In the genomic region with DNA sequence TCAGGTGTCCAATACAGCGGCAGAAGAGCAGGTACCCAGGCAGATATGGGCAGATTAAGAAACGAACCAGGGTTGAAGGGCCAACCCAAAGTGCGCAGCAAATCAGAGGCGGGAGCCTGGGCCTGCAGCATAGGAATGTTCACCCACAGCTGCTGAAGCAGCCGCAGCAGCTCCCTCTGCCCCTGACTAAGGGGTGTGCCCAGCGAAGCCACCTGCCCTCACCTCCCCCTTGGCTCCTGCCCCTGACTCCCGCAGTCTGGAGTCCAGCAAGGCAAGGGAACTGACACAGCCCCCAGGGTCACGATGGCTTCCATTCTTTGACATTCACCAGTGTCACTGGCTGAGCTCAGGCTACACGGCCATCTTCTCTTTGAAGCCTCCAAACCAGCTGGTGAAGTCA, we compare ENCODE assay signal across 11 cellular contexts. TPM values are rescaled to one million over a fixed set of nuclear protein-coding genes. Genes with fewer than 3 reads are reported as not detected.
DNase-seq lines count a peak whose midpoint lies in the region; ATAC-seq and TF ChIP-seq lines count a peak whose summit lies in the region.
"Had no signal": no experiment of that assay in that cellular context is flagged by ENCODE, and none has a peak within 500 bp of the region (broad histone marks: within the 10 kb centered on the region; RNA-seq: fewer than 3 reads in every experiment).

No MANE protein-coding gene starts in this region.

- peak overlapping the region; percentile 56 for H2AK5ac ChIP-seq in neuronal stem cell (ENCODE audit: low read depth, low read length)

- no peak for TF ChIP-seq POLR2A in thyroid gland (IDR thresholded peaks at IDR 0.05)

- peaks cover 0 to 1% (median 0%) of the 10 kb centered on the region in 8 donors for H3K9me3 Mint-ChIP-seq in CD4-positive, alpha-beta memory T cell
- no peaks in the 10 kb centered on the region for H3K9me3 Mint-ChIP-seq in effector memory CD8-positive, alpha-beta T cell

- no peaks in the 10 kb centered on the region for H3K9me2 ChIP-seq in Loucy (replicated peaks; ENCODE audit: low read depth, low read length)

- H3K9ac ChIP-seq in Loucy (ENCODE audit: low read depth, low read length, poor library complexity, severe bottlenecking) (no peak overlapping the region), neuronal stem cell (ENCODE audit: low read depth, low read length, poor library complexity) (no peak overlapping the region)

- H3K4me3 ChIP-seq in CD4-positive, alpha-beta memory T cell (ENCODE audit: low read length in 2 of 2): no peak overlapping the region
- H3K4me3 ChIP-seq in Loucy (ENCODE audit: low read length, poor library complexity, severe bottlenecking) (no peak overlapping the region), neuronal stem cell (ENCODE audit: low read length in 2 of 2) (no peak overlapping the region), thyroid gland (replicated peaks in 1 of 3) (no peak overlapping the region)
- H3K4me3 ChIP-seq: body of pancreas had no signal

- peak overlapping the region; percentile 42 for H2BK15ac ChIP-seq in neuronal stem cell (ENCODE audit: low read length)

- peaks cover 0 to 1% of the 10 kb centered on the region in 2 donors for H3K36me3 Mint-ChIP-seq in CD4-positive, alpha-beta memory T cell
- H3K36me3 Mint-ChIP-seq in effector memory CD8-positive, alpha-beta T cell (ENCODE audit: insufficient read depth): peaks cover 24% of the 10 kb centered on the region

- H3K36me3 ChIP-seq in CD4-positive, alpha-beta memory T cell (ENCODE audit: insufficient read depth, low read length): no peaks in the 10 kb centered on the region
- H3K36me3 ChIP-seq in Loucy (ENCODE audit: insufficient read depth, low read length) (no peaks in the 10 kb centered on the region), neuronal stem cell (replicated peaks in 1 of 2; ENCODE audit: control insufficient read depth in 2 of 2, insufficient read depth in 2 of 2, low read length in 2 of 2) (no peaks in the 10 kb centered on the region), thyroid gland (no peaks in the 10 kb centered on the region)

- intact Hi-C loops in CD4-positive, alpha-beta memory T cell (cut with micrococcal nuclease): loop anchor here (5.0 kb wide), 1 partner anchor 1003 kb away; a partner anchor contains a TSS
- intact Hi-C loops in thyroid gland (cut with DNase I): loop anchor here (10.0 kb wide), 1 partner anchor 985 kb away; no protein-coding TSS in a partner anchor

- H2BK120ac ChIP-seq in neuronal stem cell (ENCODE audit: low read depth, low read length): no peak overlapping the region

- H3K79me1 ChIP-seq in neuronal stem cell (ENCODE audit: low read depth, low read length): no peaks in the 10 kb centered on the region

- H2BK12ac ChIP-seq in neuronal stem cell (ENCODE audit: low read length): peak overlapping the region; percentile 59

- no peak overlapping the region for H2BK5ac ChIP-seq in neuronal stem cell (ENCODE audit: low read length)

- peak overlapping the region; percentile 20 for H3K4me2 ChIP-seq in Loucy (ENCODE audit: low read depth, low read length, poor library complexity, severe bottlenecking)
- H3K4me2 ChIP-seq in neuronal stem cell (ENCODE audit: insufficient read depth, low read length, poor library complexity, severe bottlenecking): no peak overlapping the region

- peak in 1 of 5 donors; percentile 43 for DNase-seq in CD4-positive, alpha-beta memory T cell
- no peak for DNase-seq in effector memory CD8-positive, alpha-beta T cell
- no peak for DNase-seq in neuronal stem cell (ENCODE audit: low spot score)
- no peak for DNase-seq in occipital lobe (lab: John Stamatoyannopoulos, UW)
- no peak for DNase-seq in hypothalamus (lab: John Stamatoyannopoulos, UW)
- no peak for DNase-seq in NCI-H1436 treated with DMSO at 0.1 percent for 48 hours (lab: John Stamatoyannopoulos, UW)
- no peak for DNase-seq in thyroid gland
- DNase-seq: body of pancreas, NCI-H446 treated with DMSO at 0.1 percent for 48 hours, nucleus accumbens had no signal

- peaks cover under 1% of the 10 kb centered on the region; the same call in 1 of the 2 replicates for H3F3A ChIP-seq in Loucy (ENCODE audit: low read depth)

- no peaks in the 10 kb centered on the region for H3K27me3 Mint-ChIP-seq in CD4-positive, alpha-beta memory T cell
- H3K27me3 Mint-ChIP-seq in effector memory CD8-positive, alpha-beta T cell: no peaks in the 10 kb centered on the region

- H3K27me3 ChIP-seq in CD4-positive, alpha-beta memory T cell (ENCODE audit: insufficient read depth, low read length): no peaks in the 10 kb centered on the region
- no peaks in the 10 kb centered on the region for H3K27me3 ChIP-seq in Loucy (ENCODE audit: insufficient read depth, low read length, poor library complexity, severe bottlenecking)
- H3K27me3 ChIP-seq in neuronal stem cell (ENCODE audit: control insufficient read depth in 3 of 3, insufficient read depth in 3 of 3, low read depth in 1 of 3, low read length in 3 of 3): no peaks in the 10 kb centered on the region
- H3K27me3 ChIP-seq in thyroid gland: no peaks in the 10 kb centered on the region
- H3K27me3 ChIP-seq: body of pancreas had no signal

- no peaks in the 10 kb centered on the region for H4K20me1 ChIP-seq in Loucy (ENCODE audit: insufficient read depth, low read length, poor library complexity, severe bottlenecking)

- H3K4me1 Mint-ChIP-seq in CD4-positive, alpha-beta memory T cell: peaks cover 41 to 77% (median 56%) of the 10 kb centered on the region in 4 donors
- peaks cover 29 to 46% of the 10 kb centered on the region in 2 donors for H3K4me1 Mint-ChIP-seq in effector memory CD8-positive, alpha-beta T cell (ENCODE audit: low read depth in 2 of 2)

- no peaks in the 10 kb centered on the region for H3K9me3 ChIP-seq in CD4-positive, alpha-beta memory T cell (ENCODE audit: control insufficient read depth in 1 of 2, low read length in 2 of 2)
- H3K9me3 ChIP-seq in Loucy (ENCODE audit: insufficient read depth, low read depth, low read length) (no peaks in the 10 kb centered on the region), neuronal stem cell (replicated peaks in 1 of 2; ENCODE audit: control insufficient read depth in 2 of 2, insufficient read depth in 1 of 2, low read depth in 1 of 2, low read length in 2 of 2) (no peaks in the 10 kb centered on the region), thyroid gland (no peaks in the 10 kb centered on the region)
- H3K9me3 ChIP-seq: body of pancreas had no signal

- H2AFZ ChIP-seq in Loucy (ENCODE audit: low read length) (0 out of 2 replicates have a peak overlapping the region, but pooled peaks have one; percentile 13), neuronal stem cell (ENCODE audit: low read length) (no peak overlapping the region)

- ATAC-seq in effector memory CD8-positive, alpha-beta T cell (replicated peaks): no peak
- ATAC-seq: body of pancreas had no signal

- H3K4me1 ChIP-seq in CD4-positive, alpha-beta memory T cell (ENCODE audit: insufficient read depth, low read length): peaks cover 77% of the 10 kb centered on the region
- H3K4me1 ChIP-seq in Loucy (ENCODE audit: insufficient read depth, low read length, poor library complexity, severe bottlenecking) (peaks cover 50% of the 10 kb centered on the region), neuronal stem cell (ENCODE audit: control insufficient read depth in 2 of 2, insufficient read depth in 1 of 2, low read depth in 1 of 2, low read length in 2 of 2) (peaks cover 3 to 24% of the 10 kb centered on the region in 2 donors), thyroid gland (peaks cover 14 to 25% of the 10 kb centered on the region in 2 donors)

- no peak overlapping the region for H4K91ac ChIP-seq in neuronal stem cell (ENCODE audit: low read depth, low read length, poor library complexity)

- WGBS in neuronal stem cell (ENCODE audit: extremely low coverage in 2 of 2, insufficient read length in 2 of 2, insufficient replicate concordance in 1 of 2), 2 donors: no CpG with 5 or more reads among the region's 9 CpGs
- WGBS in thyroid gland, 2 donors: 93 to 98% methylated on average over 7 to 8 of the region's 9 CpGs

- H3K23ac ChIP-seq in neuronal stem cell (ENCODE audit: low read depth, low read length, poor library complexity): no peak overlapping the region

- TF ChIP-seq CTCF in Loucy (conservative IDR thresholded peaks at IDR 0.05; ENCODE audit: low read length) (no peak), thyroid gland (IDR thresholded peaks at IDR 0.05) (no peak)

- no peak overlapping the region for H3K4ac ChIP-seq in neuronal stem cell (ENCODE audit: low read length)

- peak overlapping the region; percentile 57 for H3K27ac ChIP-seq in CD4-positive, alpha-beta memory T cell (ENCODE audit: low read depth, low read length)
- H3K27ac ChIP-seq in neuronal stem cell (replicated peaks; ENCODE audit: low read length) (no peak overlapping the region), thyroid gland (no peak overlapping the region)

- peak overlapping the region; percentile 19 for H4K8ac ChIP-seq in neuronal stem cell (ENCODE audit: low read depth, low read length)

- H3K4me3 Mint-ChIP-seq in CD4-positive, alpha-beta memory T cell: peak overlapping the region in 7 of 8 donors; percentile 29 to 82 (median 70)
- H3K4me3 Mint-ChIP-seq in effector memory CD8-positive, alpha-beta T cell: peak overlapping the region; percentile 10 to 56

- peak overlapping the region; percentile 86 to 95 (median 94) for H3K27ac Mint-ChIP-seq in CD4-positive, alpha-beta memory T cell
- peak overlapping the region; percentile 53 to 89 for H3K27ac Mint-ChIP-seq in effector memory CD8-positive, alpha-beta T cell

- H3K79me2 ChIP-seq in Loucy (ENCODE audit: insufficient read depth, low read length): peaks cover 10% of the 10 kb centered on the region; the same call in 1 of the 2 replicates

- POLR2A ChIA-PET in CD4-positive, alpha-beta memory T cell (lab: Charles Lee; ENCODE audit: partially characterized antibody): interaction anchor here (0.6 to 26.7 kb wide), 10 partner anchors 32 to 886 kb away, joined by 3 to 1973 read pairs (median 4); a partner anchor contains a TSS

- H3K18ac ChIP-seq in neuronal stem cell (ENCODE audit: low read length): peak overlapping the region; percentile 89

- no peak overlapping the region for H3K14ac ChIP-seq in neuronal stem cell (ENCODE audit: low read length)

- CTCF ChIA-PET in CD4-positive, alpha-beta memory T cell (lab: Charles Lee; ENCODE audit: partially characterized antibody): interaction anchor here (0.6 to 20.9 kb wide), 8 partner anchors 10 to 983 kb away, joined by 4 to 428 read pairs (median 49); a partner anchor contains a TSS

RNA-seq across cellular contexts. Expression of a gene that starts 27.3 kb away (rescaled TPM):
- total RNA-seq in CD4-positive, alpha-beta memory T cell: 100 to 1,000 TPM; 227 to 242 TPM
- polyA plus RNA-seq in CD4-positive, alpha-beta memory T cell: 100 to 1,000 TPM in 1 of 2 donors, 10 to 100 TPM in 1; 60.3 to 127 TPM
- polyA plus RNA-seq in neuronal stem cell (2013, experiment 1 of 2): 270 TPM
- 294 TPM for polyA plus RNA-seq in neuronal stem cell (2013, experiment 2 of 2)
- 7.3 TPM for total RNA-seq in occipital lobe
- 100 to 1,000 TPM in 3 of 4 donors, 10 to 100 TPM in 1; 96.9 to 274 (median 127) TPM for total RNA-seq in thyroid gland

Comparison
In these comparisons a context has a peak if more than half of its experiments do, and no peak if none do; other contexts are left out.
1. RNA of a gene that starts 27.3 kb away (total RNA-seq): 227 to 242 TPM in CD4-positive, alpha-beta memory T cell and 96.9 to 274 TPM in thyroid gland; 7.3 TPM in occipital lobe (single experiment); every median in the first group is over 10 times any median in the second.